10 cellular contexts compared by ENCODE assay signal in the genomic region with DNA sequence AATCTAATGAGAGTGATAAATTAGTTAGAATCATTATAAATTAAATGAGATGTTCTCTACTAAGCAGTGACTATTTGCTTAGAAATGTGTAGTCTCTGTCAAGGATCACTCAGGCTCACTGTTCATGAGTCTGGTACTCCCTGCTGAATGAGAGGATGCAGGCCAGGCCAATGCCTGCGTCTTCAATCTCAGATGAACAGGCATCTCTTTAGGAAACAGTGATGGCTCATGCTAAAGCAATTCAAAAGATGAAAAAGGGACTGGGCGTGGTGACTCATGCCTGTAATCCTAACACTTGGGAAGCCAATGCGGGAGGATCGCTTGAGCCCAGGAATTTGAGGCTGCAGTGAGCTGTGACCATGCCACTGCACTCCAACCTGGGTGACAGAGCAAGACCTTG.
DNase-seq lines count a peak whose midpoint lies in the region; ATAC-seq and TF ChIP-seq lines count a peak whose summit lies in the region.
"Had no signal": no experiment of that assay in that cellular context is flagged by ENCODE, and none has a peak within 500 bp of the region (broad histone marks: within the 10 kb centered on the region; RNA-seq: fewer than 3 reads in every experiment).

No MANE protein-coding gene starts in this region.

- H3K4me3 Mint-ChIP-seq in endodermal cell: no peak overlapping the region

- ATAC-seq in HG03354 (IDR thresholded peaks at IDR 0.05; ENCODE audit: poor library complexity, severe bottlenecking, unreplicated experiment): no peak
- no peak for ATAC-seq in GM18505 (IDR thresholded peaks at IDR 0.05; ENCODE audit: unreplicated experiment)
- ATAC-seq in HG03442 (IDR thresholded peaks at IDR 0.05; ENCODE audit: unreplicated experiment): no peak

- no peaks in the 10 kb centered on the region for H3K27me3 ChIP-seq in endodermal cell (ENCODE audit: control insufficient read depth, insufficient read depth, low read length, poor library complexity, severe bottlenecking)

- peaks cover 88% of the 10 kb centered on the region for H3K36me3 ChIP-seq in endodermal cell (ENCODE audit: control insufficient read depth, insufficient read depth, low read length)

- peaks cover 49% of the 10 kb centered on the region for H3K36me3 Mint-ChIP-seq in endodermal cell (ENCODE audit: low read depth)

- H3K9me3 Mint-ChIP-seq in endodermal cell: no peaks in the 10 kb centered on the region

- no peak overlapping the region for H3K4me3 ChIP-seq in endodermal cell (ENCODE audit: low read length)
- H3K4me3 ChIP-seq: SK-N-MC had no signal

- 38 to 39% methylated on average over 4 of the region's 4 CpGs for WGBS in endodermal cell (ENCODE audit: insufficient coverage in 1 of 2, insufficient read length in 1 of 2), 2 experiments

- DNase-seq in ELF-1 (ENCODE audit: low read depth, low spot score) (peak; percentile 84), NCI-H460 (ENCODE audit: extremely low read depth, low read depth) (peak; percentile 57), endodermal cell (peak; percentile 85), non-pigmented ciliary epithelial cell (ENCODE audit: low read depth) (peak; percentile 81), NCI-H1048 (lab: John Stamatoyannopoulos, UW) (no peak)
- DNase-seq: NCI-H187 had no signal

- peaks cover 16% of the 10 kb centered on the region for H3K4me1 ChIP-seq in endodermal cell (ENCODE audit: control insufficient read depth, insufficient read depth, low read length)

- TF ChIP-seq CTCF in endodermal cell (conservative IDR thresholded peaks at IDR 0.05): no peak

- no peaks in the 10 kb centered on the region for H3K9me3 ChIP-seq in endodermal cell (ENCODE audit: control insufficient read depth, low read length)

- H3K27ac Mint-ChIP-seq in endodermal cell: no peak overlapping the region

- H3K27ac ChIP-seq in endodermal cell (ENCODE audit: low read depth, low read length): peak overlapping the region; percentile 7
- H3K27ac ChIP-seq: SK-N-MC had no signal

- H3K27me3 Mint-ChIP-seq in endodermal cell (ENCODE audit: insufficient read depth): no peaks in the 10 kb centered on the region

- H3K9ac ChIP-seq in endodermal cell (ENCODE audit: extremely low read depth, low read length, poor library complexity, severe bottlenecking): no peak overlapping the region

- peaks cover 27% of the 10 kb centered on the region for H3K4me1 Mint-ChIP-seq in endodermal cell

- no peak for TF ChIP-seq POLR2A in GM18505 (IDR thresholded peaks at IDR 0.05; ENCODE audit: borderline replicate concordance, extremely low read depth, insufficient read depth, insufficient read length)
